11 cellular contexts compared by ENCODE assay signal in the genomic region with DNA sequence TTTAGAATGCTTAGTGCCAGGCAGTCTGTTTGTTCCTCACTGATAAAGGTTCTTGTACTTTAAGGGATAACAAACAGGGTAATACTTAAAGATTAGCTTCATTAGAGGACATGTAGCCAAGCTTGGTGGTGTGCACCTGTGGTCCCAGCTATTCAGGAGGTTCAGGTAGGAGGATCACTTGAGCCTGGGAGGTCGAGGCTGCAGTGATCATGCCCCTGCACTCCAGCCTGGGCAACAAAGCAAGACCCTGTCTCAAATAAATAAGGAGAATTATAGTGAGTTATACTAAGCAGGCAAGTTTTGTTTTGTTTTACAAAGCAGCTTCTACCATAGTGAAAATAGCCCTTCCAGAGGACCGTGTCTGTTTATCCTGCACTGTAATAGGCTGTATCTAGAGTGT.
"Had no signal": no experiment of that assay in that cellular context is flagged by ENCODE, and none has a peak within 500 bp of the region (broad histone marks: within the 10 kb centered on the region; RNA-seq: fewer than 3 reads in every experiment).

No MANE protein-coding gene starts in this region.

- H3K4me3 ChIP-seq: dorsolateral prefrontal cortex, esophagus muscularis mucosa, ovary, uterus had no signal

- H3K27me3 Mint-ChIP-seq: activated B cell treated with CpG ODN at 0.5 μM for 24 hours; activated CD4-positive, alpha-beta T cell treated with anti-CD3 and anti-CD28 coated beads, Interleukin-2, amount 10 ng/mL, durations not matched to agents 7 days and 5 days; activated T-helper 17 cell treated with anti-CD3 and anti-CD28 coated beads, Interleukin-2, amount 50 U/mL, for 72 hours had no signal

- FAIRE-seq: small intestine had no signal

- H3K27ac Mint-ChIP-seq: activated B cell treated with CpG ODN at 0.5 μM for 24 hours; activated CD4-positive, alpha-beta T cell treated with anti-CD3 and anti-CD28 coated beads, Interleukin-2, amount 10 ng/mL, durations not matched to agents 7 days and 5 days; activated naive CD4-positive, alpha-beta T cell treated with anti-CD3 and anti-CD28 coated beads, Interleukin-2, amount 50 U/mL, for 72 hours; activated T-helper 17 cell treated with anti-CD3 and anti-CD28 coated beads, Interleukin-2, amount 50 U/mL, for 72 hours had no signal

- H3K9me3 Mint-ChIP-seq: activated B cell treated with CpG ODN at 0.5 μM for 24 hours; activated CD4-positive, alpha-beta T cell treated with anti-CD3 and anti-CD28 coated beads, Interleukin-2, amount 10 ng/mL, durations not matched to agents 7 days and 5 days; activated naive CD4-positive, alpha-beta T cell treated with anti-CD3 and anti-CD28 coated beads, Interleukin-2, amount 50 U/mL, for 72 hours; activated T-helper 17 cell treated with anti-CD3 and anti-CD28 coated beads, Interleukin-2, amount 50 U/mL, for 72 hours had no signal

- H3K4me3 Mint-ChIP-seq: activated B cell treated with CpG ODN at 0.5 μM for 24 hours; activated CD4-positive, alpha-beta T cell treated with anti-CD3 and anti-CD28 coated beads, Interleukin-2, amount 10 ng/mL, durations not matched to agents 7 days and 5 days had no signal

- H3K27ac ChIP-seq: esophagus muscularis mucosa, ovary, uterus had no signal

- H3K27me3 ChIP-seq: dorsolateral prefrontal cortex, esophagus muscularis mucosa, ovary, uterus had no signal

- DNase-seq: activated B cell treated with CpG ODN at 0.5 μM for 24 hours; activated CD4-positive, alpha-beta T cell treated with anti-CD3 and anti-CD28 coated beads, Interleukin-2, amount 10 ng/mL, durations not matched to agents 7 days and 5 days; activated CD8-positive, alpha-beta memory T cell treated with anti-CD3 and anti-CD28 coated beads for 24 hours; dorsolateral prefrontal cortex; ovary; small intestine; uterus had no signal

- H3K9me3 ChIP-seq: esophagus muscularis mucosa, ovary, uterus had no signal

- ATAC-seq: activated naive CD4-positive, alpha-beta T cell treated with anti-CD3 and anti-CD28 coated beads, Interleukin-2, amount 50 U/mL, for 72 hours; activated T-helper 17 cell treated with anti-CD3 and anti-CD28 coated beads, Interleukin-2, amount 50 U/mL, for 72 hours; left lobe of liver had no signal

- H3K36me3 ChIP-seq: ovary, uterus had no signal
